ENCODE assay signal across 23 cellular contexts in the genomic region with DNA sequence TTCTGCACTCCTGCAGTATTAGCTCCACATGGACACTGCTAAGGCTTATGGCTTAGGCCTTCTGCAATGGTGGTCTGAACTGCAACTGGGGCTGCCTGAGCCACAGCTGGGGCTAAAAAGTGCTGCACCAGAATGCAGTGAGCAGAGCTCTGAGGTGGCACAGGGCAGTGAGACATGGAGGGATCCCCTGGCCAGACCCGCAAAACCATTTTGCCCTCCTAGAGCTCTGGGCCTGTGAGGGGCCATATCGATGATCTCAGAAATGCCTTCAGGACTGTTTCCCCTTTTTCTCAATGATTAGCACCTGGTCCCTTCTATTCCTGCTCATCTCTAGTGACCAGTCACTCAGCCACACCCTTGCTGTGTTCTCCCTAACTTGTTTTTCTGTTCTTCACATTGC.
"Had no signal": no experiment of that assay in that cellular context is flagged by ENCODE, and none has a peak within 500 bp of the region (broad histone marks: within the 10 kb centered on the region; RNA-seq: fewer than 3 reads in every experiment).

No MANE protein-coding gene starts in this region.

- H3K27ac Mint-ChIP-seq: dendritic cell treated with granulocyte-macrophage colony-stimulating factor and Interleukin-4, amounts not matched to agents 40 ng/mL and 50 ng/mL, for 4 days; effector memory CD8-positive, alpha-beta T cell; endodermal cell had no signal

- DNase-seq: colonic mucosa; cortex of kidney; dermis blood vessel endothelial cell; dorsolateral prefrontal cortex; effector CD4-positive, alpha-beta T cell; effector CD8-positive, alpha-beta T cell; effector memory CD4-positive, alpha-beta T cell; effector memory CD8-positive, alpha-beta T cell; endodermal cell; erythroblast; esophagus squamous epithelium; foreskin fibroblast; foreskin keratinocyte; foreskin melanocyte; gastrocnemius medialis; glutamatergic neuron; head of caudate nucleus; heart left ventricle; heart right ventricle had no signal

- H3K36me3 ChIP-seq: colonic mucosa, esophagus squamous epithelium, gastrocnemius medialis, gastroesophageal sphincter, heart left ventricle, heart right ventricle had no signal

- H3K4me3 Mint-ChIP-seq: dendritic cell treated with granulocyte-macrophage colony-stimulating factor and Interleukin-4, amounts not matched to agents 40 ng/mL and 50 ng/mL, for 4 days; effector memory CD8-positive, alpha-beta T cell; endodermal cell had no signal

- H3K4me1 Mint-ChIP-seq: endodermal cell had no signal

- H3K27me3 ChIP-seq: colonic mucosa, esophagus squamous epithelium, foreskin keratinocyte, gastrocnemius medialis, gastroesophageal sphincter, heart left ventricle, heart right ventricle had no signal

- H3K27me3 Mint-ChIP-seq: dendritic cell treated with granulocyte-macrophage colony-stimulating factor and Interleukin-4, amounts not matched to agents 40 ng/mL and 50 ng/mL, for 4 days had no signal

- H3K9me3 ChIP-seq: colonic mucosa, gastrocnemius medialis, gastroesophageal sphincter, heart left ventricle, heart right ventricle had no signal

- H3K27ac ChIP-seq: colonic mucosa, coronary artery, dorsolateral prefrontal cortex, epithelial cell of prostate, esophagus squamous epithelium, foreskin keratinocyte, gastrocnemius medialis, gastroesophageal sphincter, heart left ventricle, heart right ventricle had no signal

- H3K4me1 ChIP-seq: colonic mucosa, esophagus squamous epithelium, foreskin keratinocyte, gastrocnemius medialis, gastroesophageal sphincter, heart left ventricle, heart right ventricle had no signal

- H3K9me3 Mint-ChIP-seq: dendritic cell treated with granulocyte-macrophage colony-stimulating factor and Interleukin-4, amounts not matched to agents 40 ng/mL and 50 ng/mL, for 4 days had no signal

- H3K4me3 ChIP-seq: colonic mucosa, coronary artery, dorsolateral prefrontal cortex, esophagus squamous epithelium, gastrocnemius medialis, gastroesophageal sphincter, heart left ventricle, heart right ventricle had no signal
